Comparison of ENCODE assay signal across 1 cellular context in genomic region chr2:205947621-205948495, GRCh38.
TF ChIP-seq lines count a peak whose summit lies in the region.

No MANE protein-coding gene starts in this region.

TF ChIP-seq in GM12878, 131 proteins besides CTCF, POLR2A, EP300 and RAD21 (continued from another document):
- TF ChIP-seq BCLAF1 (IDR thresholded peaks at IDR 0.05) (no peak), IRF3 (IDR thresholded peaks at IDR 0.05) (no peak), PML (IDR thresholded peaks at IDR 0.05; ENCODE audit: low read length) (no peak), ZZZ3 (IDR thresholded peaks at IDR 0.05; ENCODE audit: control insufficient read depth, insufficient read length, low read depth) (no peak), RBBP5 (conservative IDR thresholded peaks at IDR 0.05) (no peak), ELK1 (IDR thresholded peaks at IDR 0.05; ENCODE audit: low read depth, low read length) (no peak), SMC3 (IDR thresholded peaks at IDR 0.05; ENCODE audit: borderline replicate concordance, low read length) (peak; percentile 59; the same call in 1 of the 2 replicates), ESRRA (IDR thresholded peaks at IDR 0.05; ENCODE audit: low read length) (no peak), HDAC6 (IDR thresholded peaks at IDR 0.05; ENCODE audit: unreplicated experiment) (no peak)
